8 cellular contexts compared by ENCODE assay signal in genomic region chr13:96229356-96229755, GRCh38.
DNase-seq lines count a peak whose midpoint lies in the region; ATAC-seq, FAIRE-seq and TF ChIP-seq lines count a peak whose summit lies in the region.

No MANE protein-coding gene starts in this region.

- H3K9ac ChIP-seq in kidney (ENCODE audit: low read length in 2 of 2): no peak overlapping the region

- H3K4me3 Mint-ChIP-seq in CD8-positive, alpha-beta memory T cell: no peak overlapping the region
- H3K4me3 Mint-ChIP-seq in activated CD4-positive, alpha-beta T cell treated with anti-CD3 and anti-CD28 coated beads, Interleukin-2, amount 10 ng/mL, durations not matched to agents 24 days and 14 days: no peak overlapping the region

- no peaks in the 10 kb centered on the region for H3K9me3 ChIP-seq in Panc1 (ENCODE audit: control insufficient read depth, insufficient read depth, low read depth, low read length)
- H3K9me3 ChIP-seq in kidney (ENCODE audit: control insufficient read depth in 1 of 2, low read length in 2 of 2): no peaks in the 10 kb centered on the region
- no peaks in the 10 kb centered on the region for H3K9me3 ChIP-seq in CD8-positive, alpha-beta memory T cell (ENCODE audit: low read length)

- in situ Hi-C loops in Panc1 (cut with HindIII; ENCODE audit: low pct_unique_long_range_greater_than_20kb, low sequenced_read_pairs): no loop called here

- peak; percentile 60 for TF ChIP-seq CTCF in Panc1 (IDR thresholded peaks at IDR 0.05)
- peak; percentile 27 for TF ChIP-seq CTCF in kidney (IDR thresholded peaks at IDR 0.05; ENCODE audit: borderline replicate concordance, extremely low read depth, insufficient read depth)

- H3K4me1 ChIP-seq in Panc1 (ENCODE audit: control insufficient read depth, insufficient read depth, low read length) (no peaks in the 10 kb centered on the region), kidney (ENCODE audit: control insufficient read depth in 1 of 2, insufficient read depth in 1 of 2, low read depth in 1 of 2, low read length in 2 of 2) (no peaks in the 10 kb centered on the region)
- no peaks in the 10 kb centered on the region for H3K4me1 ChIP-seq in CD8-positive, alpha-beta memory T cell (ENCODE audit: insufficient read depth, low read length)

- no TSS peak for BruUV-seq in Panc1 (replicated peaks; lab: Mats Ljungman, UMichigan)

- H3K4me1 Mint-ChIP-seq in CD8-positive, alpha-beta memory T cell: no peaks in the 10 kb centered on the region
- no peaks in the 10 kb centered on the region for H3K4me1 Mint-ChIP-seq in activated CD4-positive, alpha-beta T cell treated with anti-CD3 and anti-CD28 coated beads, Interleukin-2, amount 10 ng/mL, durations not matched to agents 24 days and 14 days

- H3K36me3 ChIP-seq in Panc1 (ENCODE audit: control insufficient read depth, insufficient read depth, low read length) (no peaks in the 10 kb centered on the region), kidney (ENCODE audit: control insufficient read depth in 1 of 2, insufficient read depth in 2 of 2, low read length in 2 of 2) (no peaks in the 10 kb centered on the region)
- no peaks in the 10 kb centered on the region for H3K36me3 ChIP-seq in CD8-positive, alpha-beta memory T cell (ENCODE audit: insufficient read depth, low read length)

- no peaks in the 10 kb centered on the region for H3K36me3 Mint-ChIP-seq in CD8-positive, alpha-beta memory T cell
- no peaks in the 10 kb centered on the region for H3K36me3 Mint-ChIP-seq in activated CD4-positive, alpha-beta T cell treated with anti-CD3 and anti-CD28 coated beads, Interleukin-2, amount 10 ng/mL, durations not matched to agents 24 days and 14 days (ENCODE audit: low read depth)

- peaks cover 0 to 3% (median 0%) of the 10 kb centered on the region in 5 donors for H3K9me3 Mint-ChIP-seq in CD8-positive, alpha-beta memory T cell
- H3K9me3 Mint-ChIP-seq in activated CD4-positive, alpha-beta T cell treated with anti-CD3 and anti-CD28 coated beads, Interleukin-2, amount 10 ng/mL, durations not matched to agents 24 days and 14 days: no peaks in the 10 kb centered on the region

- DNase-seq in Panc1 (ENCODE audit: low read depth, low spot score) (peak; percentile 2), kidney (no peak), ureter (ENCODE audit: low spot score) (no peak), T1000 (lab: John Stamatoyannopoulos, UW) (no peak)
- no peak for DNase-seq in CD8-positive, alpha-beta memory T cell
- DNase-seq in activated CD4-positive, alpha-beta T cell treated with anti-CD3 and anti-CD28 coated beads, Interleukin-2, amount 10 ng/mL, durations not matched to agents 24 days and 14 days: no peak

- H3K4me3 ChIP-seq in Panc1 (ENCODE audit: low read depth in 2 of 2, low read length in 2 of 2): no peak overlapping the region
- H3K4me3 ChIP-seq in kidney (ENCODE audit: low read length in 2 of 2): no peak overlapping the region
- no peak overlapping the region for H3K4me3 ChIP-seq in CD8-positive, alpha-beta memory T cell (ENCODE audit: low read length)

- H3K27me3 Mint-ChIP-seq in CD8-positive, alpha-beta memory T cell: no peaks in the 10 kb centered on the region
- no peaks in the 10 kb centered on the region for H3K27me3 Mint-ChIP-seq in activated CD4-positive, alpha-beta T cell treated with anti-CD3 and anti-CD28 coated beads, Interleukin-2, amount 10 ng/mL, durations not matched to agents 24 days and 14 days

- H3K27ac ChIP-seq in Panc1 (ENCODE audit: low read length): no peak overlapping the region
- no peak overlapping the region for H3K27ac ChIP-seq in kidney (ENCODE audit: low read depth in 2 of 2, low read length in 2 of 2)
- no peak overlapping the region for H3K27ac ChIP-seq in CD8-positive, alpha-beta memory T cell (ENCODE audit: low read depth, low read length)

- POLR2A ChIA-PET in Panc1 (lab: Charles Lee): no interaction called here
- POLR2A ChIA-PET in CD8-positive, alpha-beta memory T cell (lab: Charles Lee): no interaction called here

- H3K27ac Mint-ChIP-seq in CD8-positive, alpha-beta memory T cell: no peak overlapping the region
- H3K27ac Mint-ChIP-seq in activated CD4-positive, alpha-beta T cell treated with anti-CD3 and anti-CD28 coated beads, Interleukin-2, amount 10 ng/mL, durations not matched to agents 24 days and 14 days: no peak overlapping the region

- no peaks in the 10 kb centered on the region for H3K27me3 ChIP-seq in Panc1 (ENCODE audit: control insufficient read depth, insufficient read depth, low read length)
- no peaks in the 10 kb centered on the region for H3K27me3 ChIP-seq in CD8-positive, alpha-beta memory T cell (ENCODE audit: insufficient read depth, low read length, poor library complexity, severe bottlenecking)

- ATAC-seq in GM18498 (IDR thresholded peaks at IDR 0.05; ENCODE audit: unreplicated experiment): peak; percentile 82
- peak; percentile 84 for ATAC-seq in HG02852 (IDR thresholded peaks at IDR 0.05; ENCODE audit: unreplicated experiment)
- ATAC-seq in Panc1: no peak

- FAIRE-seq in kidney (lab: Jason Lieb, UNC): no peak

- CTCF ChIA-PET in Panc1 (lab: Charles Lee): interaction anchor here (1.0 kb wide), 1 partner anchor 209 kb away, joined by 3 read pairs; no protein-coding TSS in a partner anchor
- CTCF ChIA-PET in CD8-positive, alpha-beta memory T cell (lab: Charles Lee): no interaction called here

- intact Hi-C loops in Panc1 (cut with micrococcal nuclease; ENCODE audit: unreplicated experiment) (loop anchor here (10.0 kb wide), 1 partner anchor 205 kb away; no protein-coding TSS in a partner anchor), kidney (cut with DNase I) (no loop called here)
- intact Hi-C loops in activated CD4-positive, alpha-beta T cell treated with anti-CD3 and anti-CD28 coated beads, Interleukin-2, amount 10 ng/mL, durations not matched to agents 24 days and 14 days (cut with micrococcal nuclease): no loop called here
